In genomic region chr7:150369740-150370501, GRCh38 we compare ENCODE assay signal across 8 cellular contexts. TPM values are rescaled to one million over a fixed set of nuclear protein-coding genes. Genes with fewer than 3 reads are reported as not detected.
DNase-seq lines count a peak whose midpoint lies in the region; ATAC-seq, FAIRE-seq and TF ChIP-seq lines count a peak whose summit lies in the region.

No MANE protein-coding gene starts in this region.

- TF ChIP-seq POLR2A in GM12891 (IDR thresholded peaks at IDR 0.05; ENCODE audit: low read depth, low read length): no peak
- TF ChIP-seq POLR2A in sigmoid colon (IDR thresholded peaks at IDR 0.05): no peak

- H3K27me3 ChIP-seq in SJCRH30 (no peaks in the 10 kb centered on the region), sigmoid colon (no peaks in the 10 kb centered on the region)

- no peak for FAIRE-seq in GM12891 (lab: Jason Lieb, UNC)

- no peak for TF ChIP-seq EP300 in sigmoid colon (IDR thresholded peaks at IDR 0.05)

- H3K36me3 ChIP-seq in SJCRH30 (peaks cover 40% of the 10 kb centered on the region), sigmoid colon (peaks cover 0 to 47% (median 19%) of the 10 kb centered on the region in 4 donors)

- WGBS in sigmoid colon, 2 donors: 8 to 31% methylated on average over 23 of the region's 23 CpGs

- ATAC-seq in GM21515 (IDR thresholded peaks at IDR 0.05; ENCODE audit: unreplicated experiment): no peak
- no peak for ATAC-seq in GM21619 (IDR thresholded peaks at IDR 0.05; ENCODE audit: unreplicated experiment)

- peak overlapping the region; percentile 100 for H3K27ac ChIP-seq in SJCRH30
- H3K27ac ChIP-seq in sigmoid colon: peak overlapping the region; percentile 92 to 97 (median 95)

- H3K9me3 ChIP-seq in SJCRH30 (replicated peaks) (no peaks in the 10 kb centered on the region), sigmoid colon (no peaks in the 10 kb centered on the region)

- DNase-seq in GM12891 (ENCODE audit: insufficient read length, low spot score) (no peak), SJCRH30 (no peak), fibroblast of mammary gland (ENCODE audit: low read depth) (no peak), sigmoid colon (peak; percentile 59), kidney glomerular epithelial cell (lab: John Stamatoyannopoulos, UW) (no peak), NCI-H1930 (lab: John Stamatoyannopoulos, UW) (no peak)

- H3K4me1 ChIP-seq in SJCRH30: peaks cover 6% of the 10 kb centered on the region
- peaks cover 0 to 46% (median 39%) of the 10 kb centered on the region in 4 donors for H3K4me1 ChIP-seq in sigmoid colon

- no peak for TF ChIP-seq CTCF in fibroblast of mammary gland (conservative IDR thresholded peaks at IDR 0.05; ENCODE audit: control insufficient read depth, insufficient read depth, low read depth, low read length)
- no peak for TF ChIP-seq CTCF in sigmoid colon (IDR thresholded peaks at IDR 0.05)

- intact Hi-C loops in sigmoid colon (cut with DNase I): loop anchor here (1.0 to 10.0 kb wide), 4 partner anchors 8 to 595 kb away; partner anchors contain the start of gene RARRES2

- peak overlapping the region; percentile 89 for H3K4me3 ChIP-seq in SJCRH30
- H3K4me3 ChIP-seq in fibroblast of mammary gland (ENCODE audit: control insufficient read depth, low read depth, low read length): peak overlapping the region; percentile 86
- H3K4me3 ChIP-seq in sigmoid colon: peak overlapping the region; percentile 69 to 92 (median 75)

TF ChIP-seq in GM12891, 5 proteins besides CTCF, POLR2A, EP300 and RAD21:
- TF ChIP-seq POLR2AphosphoS5 (IDR thresholded peaks at IDR 0.05; ENCODE audit: low read depth, low read length): 0 out of 2 replicates have a peak, but pooled peaks have one; percentile 11
- TF ChIP-seq TAF1 (IDR thresholded peaks at IDR 0.05; ENCODE audit: low read depth, low read length): no peak
- TF ChIP-seq PAX5 (IDR thresholded peaks at IDR 0.05; ENCODE audit: insufficient read depth, low read length, severe bottlenecking): no peak
- no peak for TF ChIP-seq SPI1 (IDR thresholded peaks at IDR 0.05; ENCODE audit: low read depth, low read length)

RNA-seq across cellular contexts. Expression of gene REPIN1, which starts 1.3 kb away (rescaled TPM):
- 94.0 TPM for polyA plus RNA-seq in GM12891 (2012; ENCODE audit: low read depth, missing spikeins)
- 174 and 183 TPM in 2 replicates for total RNA-seq in SJCRH30 (2014; rRNA removed; shearing (Covaris generic))
- total RNA-seq in sigmoid colon: 10 to 100 TPM; 56.3 to 63.7 (median 57.0) TPM
- 100 to 1,000 TPM in 1 of 3 donors, 10 to 100 TPM in 2; 50.9 to 131 (median 52.3) TPM for polyA plus RNA-seq in sigmoid colon

RNA-seq across cellular contexts. Expression of gene ZNF775, which starts 9.2 kb away (rescaled TPM):
- 9.7 TPM for polyA plus RNA-seq in GM12891 (2012; ENCODE audit: low read depth, missing spikeins)
- 8.1 and 9.5 TPM in 2 replicates for total RNA-seq in SJCRH30 (2014; rRNA removed; shearing (Covaris generic))
- total RNA-seq in sigmoid colon: 10 to 100 TPM in 1 of 4 donors, 1 to 10 TPM in 3; 6.1 to 10.7 (median 6.9) TPM
- 1 to 10 TPM; 3.0 to 6.1 (median 5.4) TPM for polyA plus RNA-seq in sigmoid colon

RNA-seq across cellular contexts. Expression of gene RARRES2, which starts 28.5 kb away (rescaled TPM):
- polyA plus RNA-seq in GM12891 (2012; ENCODE audit: low read depth, missing spikeins): 27.0 TPM
- total RNA-seq in SJCRH30 (2014; rRNA removed; shearing (Covaris generic)): 68.1 and 89.7 TPM in 2 replicates
- total RNA-seq in sigmoid colon: 100 to 1,000 TPM; 257 to 447 (median 388) TPM
- polyA plus RNA-seq in sigmoid colon: 100 to 1,000 TPM in 2 of 3 donors, 10 to 100 TPM in 1; 28.9 to 289 (median 132) TPM

RNA-seq across cellular contexts. Expression of gene ACTR3C, which starts 46.6 kb away (rescaled TPM):
- 3.9 TPM for polyA plus RNA-seq in GM12891 (2012; ENCODE audit: low read depth, missing spikeins)
- total RNA-seq in SJCRH30 (2014; rRNA removed; shearing (Covaris generic)): 1.7 and 4.6 TPM in 2 replicates
- total RNA-seq in sigmoid colon: 10 to 100 TPM in 1 of 4 donors, 1 to 10 TPM in 3; 2.9 to 13.3 (median 8.3) TPM
- polyA plus RNA-seq in sigmoid colon: 10 to 100 TPM in 1 of 3 donors, 1 to 10 TPM in 2; 3.6 to 12.4 (median 5.3) TPM

RNA-seq across cellular contexts. Expression of gene LRRC61, which starts 46.8 kb away (rescaled TPM):
- 27.7 TPM for polyA plus RNA-seq in GM12891 (2012; ENCODE audit: low read depth, missing spikeins)
- not detected in 2 replicates for total RNA-seq in SJCRH30 (2014; rRNA removed; shearing (Covaris generic))
- total RNA-seq in sigmoid colon: 10 to 100 TPM; 10.3 to 14.0 (median 11.0) TPM
- 10 to 100 TPM in 2 of 3 donors, 1 to 10 TPM in 1; 4.4 to 18.6 (median 10.8) TPM for polyA plus RNA-seq in sigmoid colon
